Comparison of ENCODE assay signal across 1 cellular context in genomic region chr1:51729156-51729823, GRCh38.
TF ChIP-seq lines count a peak whose summit lies in the region.

No MANE protein-coding gene starts in this region.

TF ChIP-seq in HepG2, 621 proteins besides CTCF, POLR2A, EP300 and RAD21 (continued from another document and continues in another):
- no peak for TF ChIP-seq CEBPZ (IDR thresholded peaks at IDR 0.05; ENCODE audit: low read length)
- no peak for TF ChIP-seq SIN3A (IDR thresholded peaks at IDR 0.05; ENCODE audit: borderline replicate concordance, low read depth, low read length)
- TF ChIP-seq BRCA1 (CRISPR knock-in tag; IDR thresholded peaks at IDR 0.05), result no peak
- TF ChIP-seq STAT5B (CRISPR knock-in tag; IDR thresholded peaks at IDR 0.05), result no peak
- TF ChIP-seq KDM3A (CRISPR knock-in tag; IDR thresholded peaks at IDR 0.05; ENCODE audit: low read depth), result no peak; the same call in 1 of the 2 replicates
- TF ChIP-seq ZNF430 (CRISPR knock-in tag; IDR thresholded peaks at IDR 0.05), result 0 out of 2 replicates have a peak, but pooled peaks have one; percentile 21
- TF ChIP-seq SMC3 (IDR thresholded peaks at IDR 0.05; ENCODE audit: low read length), result no peak
- TF ChIP-seq JARID2 (CRISPR knock-in tag; IDR thresholded peaks at IDR 0.05; ENCODE audit: insufficient replicate concordance), result no peak
- TF ChIP-seq ZNF605 (CRISPR knock-in tag; IDR thresholded peaks at IDR 0.05), result no peak
- peak; percentile 87 for TF ChIP-seq RBFOX2 (IDR thresholded peaks at IDR 0.05; ENCODE audit: low read depth, low read length)
- TF ChIP-seq, protein P1, sequence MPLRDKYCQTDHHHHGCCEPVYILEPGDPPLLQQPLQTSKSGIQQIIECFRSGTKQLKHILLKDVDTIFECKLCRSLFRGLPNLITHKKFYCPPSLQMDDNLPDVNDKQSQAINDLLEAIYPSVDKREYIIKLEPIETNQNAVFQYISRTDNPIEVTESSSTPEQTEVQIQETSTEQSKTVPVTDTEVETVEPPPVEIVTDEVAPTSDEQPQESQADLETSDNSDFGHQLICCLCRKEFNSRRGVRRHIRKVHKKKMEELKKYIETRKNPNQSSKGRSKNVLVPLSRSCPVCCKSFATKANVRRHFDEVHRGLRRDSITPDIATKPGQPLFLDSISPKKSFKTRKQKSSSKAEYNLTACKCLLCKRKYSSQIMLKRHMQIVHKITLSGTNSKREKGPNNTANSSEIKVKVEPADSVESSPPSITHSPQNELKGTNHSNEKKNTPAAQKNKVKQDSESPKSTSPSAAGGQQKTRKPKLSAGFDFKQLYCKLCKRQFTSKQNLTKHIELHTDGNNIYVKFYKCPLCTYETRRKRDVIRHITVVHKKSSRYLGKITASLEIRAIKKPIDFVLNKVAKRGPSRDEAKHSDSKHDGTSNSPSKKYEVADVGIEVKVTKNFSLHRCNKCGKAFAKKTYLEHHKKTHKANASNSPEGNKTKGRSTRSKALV (CRISPR knock-in tag; IDR thresholded peaks at IDR 0.05), result no peak; the same call in 1 of the 2 replicates
- peak; percentile 61; the same call in 1 of the 2 replicates for TF ChIP-seq ZFP91 (CRISPR knock-in tag; IDR thresholded peaks at IDR 0.05; ENCODE audit: borderline replicate concordance)
- no peak for TF ChIP-seq IKZF1 (IDR thresholded peaks at IDR 0.05)
- TF ChIP-seq PREB (CRISPR knock-in tag; IDR thresholded peaks at IDR 0.05), result no peak
- TF ChIP-seq ZFP82 (CRISPR knock-in tag; IDR thresholded peaks at IDR 0.05; ENCODE audit: borderline replicate concordance), result no peak; the same call in 1 of the 2 replicates
- TF ChIP-seq, protein P2, sequence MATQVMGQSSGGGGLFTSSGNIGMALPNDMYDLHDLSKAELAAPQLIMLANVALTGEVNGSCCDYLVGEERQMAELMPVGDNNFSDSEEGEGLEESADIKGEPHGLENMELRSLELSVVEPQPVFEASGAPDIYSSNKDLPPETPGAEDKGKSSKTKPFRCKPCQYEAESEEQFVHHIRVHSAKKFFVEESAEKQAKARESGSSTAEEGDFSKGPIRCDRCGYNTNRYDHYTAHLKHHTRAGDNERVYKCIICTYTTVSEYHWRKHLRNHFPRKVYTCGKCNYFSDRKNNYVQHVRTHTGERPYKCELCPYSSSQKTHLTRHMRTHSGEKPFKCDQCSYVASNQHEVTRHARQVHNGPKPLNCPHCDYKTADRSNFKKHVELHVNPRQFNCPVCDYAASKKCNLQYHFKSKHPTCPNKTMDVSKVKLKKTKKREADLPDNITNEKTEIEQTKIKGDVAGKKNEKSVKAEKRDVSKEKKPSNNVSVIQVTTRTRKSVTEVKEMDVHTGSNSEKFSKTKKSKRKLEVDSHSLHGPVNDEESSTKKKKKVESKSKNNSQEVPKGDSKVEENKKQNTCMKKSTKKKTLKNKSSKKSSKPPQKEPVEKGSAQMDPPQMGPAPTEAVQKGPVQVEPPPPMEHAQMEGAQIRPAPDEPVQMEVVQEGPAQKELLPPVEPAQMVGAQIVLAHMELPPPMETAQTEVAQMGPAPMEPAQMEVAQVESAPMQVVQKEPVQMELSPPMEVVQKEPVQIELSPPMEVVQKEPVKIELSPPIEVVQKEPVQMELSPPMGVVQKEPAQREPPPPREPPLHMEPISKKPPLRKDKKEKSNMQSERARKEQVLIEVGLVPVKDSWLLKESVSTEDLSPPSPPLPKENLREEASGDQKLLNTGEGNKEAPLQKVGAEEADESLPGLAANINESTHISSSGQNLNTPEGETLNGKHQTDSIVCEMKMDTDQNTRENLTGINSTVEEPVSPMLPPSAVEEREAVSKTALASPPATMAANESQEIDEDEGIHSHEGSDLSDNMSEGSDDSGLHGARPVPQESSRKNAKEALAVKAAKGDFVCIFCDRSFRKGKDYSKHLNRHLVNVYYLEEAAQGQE (IDR thresholded peaks at IDR 0.05; ENCODE audit: borderline replicate concordance in 1 of 2, low read depth in 1 of 2, low read length in 2 of 2), result no peak; a peak in 1 of 4 replicates
- no peak for TF ChIP-seq TOE1 (CRISPR knock-in tag; IDR thresholded peaks at IDR 0.05)
- TF ChIP-seq EZH2 (conservative IDR thresholded peaks at IDR 0.05; ENCODE audit: low read depth, low read length), result no peak
- no peak for TF ChIP-seq SOX5 (CRISPR knock-in tag; IDR thresholded peaks at IDR 0.05; ENCODE audit: borderline replicate concordance)
- no peak for TF ChIP-seq ZNF569 (CRISPR knock-in tag; IDR thresholded peaks at IDR 0.05; ENCODE audit: borderline replicate concordance)
- TF ChIP-seq ZNF251 (CRISPR knock-in tag; IDR thresholded peaks at IDR 0.05), result no peak
- TF ChIP-seq SAFB2 (CRISPR knock-in tag; IDR thresholded peaks at IDR 0.05; ENCODE audit: borderline replicate concordance, low read depth), result 0 out of 2 replicates have a peak, but pooled peaks have one; percentile 42
- TF ChIP-seq, protein P3, sequence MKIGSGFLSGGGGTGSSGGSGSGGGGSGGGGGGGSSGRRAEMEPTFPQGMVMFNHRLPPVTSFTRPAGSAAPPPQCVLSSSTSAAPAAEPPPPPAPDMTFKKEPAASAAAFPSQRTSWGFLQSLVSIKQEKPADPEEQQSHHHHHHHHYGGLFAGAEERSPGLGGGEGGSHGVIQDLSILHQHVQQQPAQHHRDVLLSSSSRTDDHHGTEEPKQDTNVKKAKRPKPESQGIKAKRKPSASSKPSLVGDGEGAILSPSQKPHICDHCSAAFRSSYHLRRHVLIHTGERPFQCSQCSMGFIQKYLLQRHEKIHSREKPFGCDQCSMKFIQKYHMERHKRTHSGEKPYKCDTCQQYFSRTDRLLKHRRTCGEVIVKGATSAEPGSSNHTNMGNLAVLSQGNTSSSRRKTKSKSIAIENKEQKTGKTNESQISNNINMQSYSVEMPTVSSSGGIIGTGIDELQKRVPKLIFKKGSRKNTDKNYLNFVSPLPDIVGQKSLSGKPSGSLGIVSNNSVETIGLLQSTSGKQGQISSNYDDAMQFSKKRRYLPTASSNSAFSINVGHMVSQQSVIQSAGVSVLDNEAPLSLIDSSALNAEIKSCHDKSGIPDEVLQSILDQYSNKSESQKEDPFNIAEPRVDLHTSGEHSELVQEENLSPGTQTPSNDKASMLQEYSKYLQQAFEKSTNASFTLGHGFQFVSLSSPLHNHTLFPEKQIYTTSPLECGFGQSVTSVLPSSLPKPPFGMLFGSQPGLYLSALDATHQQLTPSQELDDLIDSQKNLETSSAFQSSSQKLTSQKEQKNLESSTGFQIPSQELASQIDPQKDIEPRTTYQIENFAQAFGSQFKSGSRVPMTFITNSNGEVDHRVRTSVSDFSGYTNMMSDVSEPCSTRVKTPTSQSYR (CRISPR knock-in tag; IDR thresholded peaks at IDR 0.05; ENCODE audit: borderline replicate concordance), result peak; percentile 74
- TF ChIP-seq, protein P4, sequence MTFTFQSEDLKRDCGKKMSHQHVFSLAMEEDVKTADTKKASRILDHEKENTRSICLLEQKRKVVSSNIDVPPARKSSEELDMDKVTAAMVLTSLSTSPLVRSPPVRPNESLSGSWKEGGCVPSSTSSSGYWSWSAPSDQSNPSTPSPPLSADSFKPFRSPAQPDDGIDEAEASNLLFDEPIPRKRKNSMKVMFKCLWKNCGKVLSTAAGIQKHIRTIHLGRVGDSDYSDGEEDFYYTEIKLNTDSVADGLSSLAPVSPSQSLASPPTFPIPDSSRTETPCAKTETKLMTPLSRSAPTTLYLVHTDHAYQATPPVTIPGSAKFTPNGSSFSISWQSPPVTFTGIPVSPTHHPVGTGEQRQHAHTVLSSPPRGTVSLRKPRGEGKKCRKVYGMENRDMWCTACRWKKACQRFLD (CRISPR knock-in tag; IDR thresholded peaks at IDR 0.05; ENCODE audit: borderline replicate concordance), result no peak
- no peak for TF ChIP-seq ZBTB44 (CRISPR knock-in tag; IDR thresholded peaks at IDR 0.05)
- TF ChIP-seq ZMYM4 (CRISPR knock-in tag; IDR thresholded peaks at IDR 0.05), result peak; percentile 90
- 0 out of 2 replicates have a peak, but pooled peaks have one; percentile 62 for TF ChIP-seq RELA (CRISPR knock-in tag; IDR thresholded peaks at IDR 0.05)
- TF ChIP-seq, protein P5, sequence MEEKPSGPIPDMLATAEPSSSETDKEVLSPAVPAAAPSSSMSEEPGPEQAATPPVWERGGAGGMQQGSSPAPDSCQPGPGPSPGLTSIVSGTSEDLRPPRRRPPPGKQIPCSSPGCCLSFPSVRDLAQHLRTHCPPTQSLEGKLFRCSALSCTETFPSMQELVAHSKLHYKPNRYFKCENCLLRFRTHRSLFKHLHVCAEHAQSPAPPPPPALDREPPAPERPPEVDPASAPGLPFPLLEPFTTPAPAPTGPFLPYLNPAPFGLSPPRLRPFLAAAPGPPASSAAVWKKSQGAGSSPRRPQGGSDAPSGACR (CRISPR knock-in tag; IDR thresholded peaks at IDR 0.05), result no peak
- TF ChIP-seq ZNF180 (CRISPR knock-in tag; IDR thresholded peaks at IDR 0.05; ENCODE audit: borderline replicate concordance, low read depth), result no peak
- TF ChIP-seq CENPX (CRISPR knock-in tag; IDR thresholded peaks at IDR 0.05), result no peak
- no peak for TF ChIP-seq ZNF790 (CRISPR knock-in tag; IDR thresholded peaks at IDR 0.05; ENCODE audit: borderline replicate concordance)
- TF ChIP-seq GABPB1 (CRISPR knock-in tag; IDR thresholded peaks at IDR 0.05), result peak; percentile 70; the same call in 1 of the 2 replicates
- TF ChIP-seq AGO2 (optimal IDR thresholded peaks at IDR 0.05; ENCODE audit: low read depth, low read length), result no peak
- no peak for TF ChIP-seq ZNF557 (CRISPR knock-in tag; IDR thresholded peaks at IDR 0.05)
- no peak for TF ChIP-seq HNF4A (CRISPR knock-in tag; IDR thresholded peaks at IDR 0.05)
- TF ChIP-seq PATZ1 (CRISPR knock-in tag; IDR thresholded peaks at IDR 0.05), result peak; percentile 97
